In genomic region chr21:45472445-45473365, GRCh38 we compare ENCODE assay signal across 24 cellular contexts.
DNase-seq lines count a peak whose midpoint lies in the region; ATAC-seq, FAIRE-seq and TF ChIP-seq lines count a peak whose summit lies in the region.
"Had no signal": no experiment of that assay in that cellular context is flagged by ENCODE, and none has a peak within 500 bp of the region (broad histone marks: within the 10 kb centered on the region; RNA-seq: fewer than 3 reads in every experiment).

No MANE protein-coding gene starts in this region.

- TF ChIP-seq CTCF in Peyer's patch (IDR thresholded peaks at IDR 0.05) (no peak), kidney (IDR thresholded peaks at IDR 0.05; ENCODE audit: borderline replicate concordance, extremely low read depth, insufficient read depth) (no peak), smooth muscle cell (IDR thresholded peaks at IDR 0.05; ENCODE audit: borderline replicate concordance, insufficient read depth, poor library complexity, severe bottlenecking) (no peak), BE2C (IDR thresholded peaks at IDR 0.05; ENCODE audit: low read depth, low read length) (no peak)

- H3K9me3 ChIP-seq in BLaER1 (no peaks in the 10 kb centered on the region), Peyer's patch (no peaks in the 10 kb centered on the region), kidney (ENCODE audit: control insufficient read depth in 1 of 2, low read length in 2 of 2) (no peaks in the 10 kb centered on the region), smooth muscle cell (replicated peaks; ENCODE audit: low read depth) (no peaks in the 10 kb centered on the region), BE2C (no peaks in the 10 kb centered on the region)
- H3K9me3 ChIP-seq: adrenal gland, psoas muscle had no signal

- peak overlapping the region; percentile 83 for H3K4me2 ChIP-seq in BLaER1
- no peak overlapping the region for H3K4me2 ChIP-seq in smooth muscle cell
- H3K4me2 ChIP-seq: KMS-11 had no signal

- ATAC-seq in SK-N-SH treated with all-trans-retinoic acid at 6 μM for 48 hours = no peak
- ATAC-seq: PC-3 had no signal

- WGBS in smooth muscle cell (ENCODE audit: low lambda C conversion rate) = 98% methylated on average over 42 of the region's 42 CpGs

- no peak overlapping the region for H2AFZ ChIP-seq in smooth muscle cell (ENCODE audit: low read depth)

- H3K36me3 ChIP-seq in BLaER1 (no peaks in the 10 kb centered on the region), Peyer's patch (peaks cover 0 to 6% (median 0%) of the 10 kb centered on the region in 3 donors), kidney (ENCODE audit: control insufficient read depth in 1 of 2, insufficient read depth in 2 of 2, low read length in 2 of 2) (peaks cover 9 to 16% of the 10 kb centered on the region in 2 donors), smooth muscle cell (ENCODE audit: low read depth) (no peaks in the 10 kb centered on the region), BE2C (no peaks in the 10 kb centered on the region)

- H3F3A ChIP-seq in smooth muscle cell (ENCODE audit: low read depth) = peaks cover 18% of the 10 kb centered on the region

- H3K79me2 ChIP-seq in smooth muscle cell (ENCODE audit: low read depth) = peaks cover 69% of the 10 kb centered on the region

- H3K27ac ChIP-seq in BLaER1 = no peak overlapping the region
- peak overlapping the region in 3 of 4 donors; percentile 65 to 87 (median 84) for H3K27ac ChIP-seq in Peyer's patch
- no peak overlapping the region for H3K27ac ChIP-seq in kidney (ENCODE audit: low read depth in 2 of 2, low read length in 2 of 2)
- H3K27ac ChIP-seq in smooth muscle cell (ENCODE audit: low read depth) = peak overlapping the region; percentile 66
- H3K27ac ChIP-seq: KMS-11 had no signal

- intact Hi-C loops in kidney (cut with DNase I) = no loop called here

- FAIRE-seq in kidney (lab: Jason Lieb, UNC) = no peak
- FAIRE-seq: keratinocyte had no signal

- H4K20me1 ChIP-seq in BLaER1 (no peaks in the 10 kb centered on the region), smooth muscle cell (ENCODE audit: low read depth) (peaks cover 100% of the 10 kb centered on the region)

- DNase-seq in Peyer's patch (no peak), kidney (peak; percentile 72), smooth muscle cell (lab: John Stamatoyannopoulos, UW; ENCODE audit: unreplicated experiment) (no peak), activated gamma-delta T cell treated with Interleukin-2 at 50 U/mL for 16 hours (no peak), GM03348 (ENCODE audit: low spot score) (no peak), BE2C (no peak)
- DNase-seq: activated B cell treated with CpG ODN at 0.5 μM for 24 hours; activated CD4-positive, alpha-beta T cell treated with anti-CD3 and anti-CD28 coated beads, Interleukin-2, amount 50 U/mL, for 48 hours; activated gamma-delta T cell; adrenal gland; CD4-positive, alpha-beta memory T cell; GF-D8; GM23248; midbrain; MV-4-11; NCI-H187; PC-3; stimulated activated CD4-positive, alpha-beta T cell treated with anti-CD3 and anti-CD28 coated beads, Interleukin-12 subunit alpha, Interleukin-12 subunit beta, amount 100 ng/mL, for 4 hours had no signal

- H3K4me3 ChIP-seq in BLaER1 (no peak overlapping the region), Peyer's patch (no peak overlapping the region), kidney (ENCODE audit: low read length in 2 of 2) (no peak overlapping the region), smooth muscle cell (no peak overlapping the region), BE2C (ENCODE audit: low read depth, low read length) (no peak overlapping the region)
- H3K4me3 ChIP-seq: adrenal gland, psoas muscle had no signal

- H3K9ac ChIP-seq in BLaER1 (no peak overlapping the region), kidney (ENCODE audit: low read length in 2 of 2) (no peak overlapping the region), smooth muscle cell (ENCODE audit: low read depth) (no peak overlapping the region)
- H3K9ac ChIP-seq: KMS-11 had no signal

- H3K27me3 ChIP-seq in BLaER1 (no peaks in the 10 kb centered on the region), Peyer's patch (no peaks in the 10 kb centered on the region), smooth muscle cell (ENCODE audit: low read depth) (no peaks in the 10 kb centered on the region), BE2C (no peaks in the 10 kb centered on the region)
- H3K27me3 ChIP-seq: adrenal gland, dorsolateral prefrontal cortex had no signal

- TF ChIP-seq POLR2A in Peyer's patch (IDR thresholded peaks at IDR 0.05) = no peak

- H3K4me1 ChIP-seq in BLaER1 (peaks cover 56% of the 10 kb centered on the region), Peyer's patch (peaks cover 2 to 32% (median 6%) of the 10 kb centered on the region in 4 donors), kidney (ENCODE audit: control insufficient read depth in 1 of 2, insufficient read depth in 1 of 2, low read depth in 1 of 2, low read length in 2 of 2) (peaks cover 23 to 33% of the 10 kb centered on the region in 2 donors), smooth muscle cell (ENCODE audit: low read depth) (peaks cover 12% of the 10 kb centered on the region), BE2C (peaks cover under 1% of the 10 kb centered on the region; the same call in 1 of the 2 replicates)
- H3K4me1 ChIP-seq: psoas muscle had no signal

TF ChIP-seq in SK-N-SH treated with all-trans-retinoic acid at 6 μM for 48 hours, 23 proteins besides CTCF, POLR2A, EP300 and RAD21:
- TF ChIP-seq, protein P1, sequence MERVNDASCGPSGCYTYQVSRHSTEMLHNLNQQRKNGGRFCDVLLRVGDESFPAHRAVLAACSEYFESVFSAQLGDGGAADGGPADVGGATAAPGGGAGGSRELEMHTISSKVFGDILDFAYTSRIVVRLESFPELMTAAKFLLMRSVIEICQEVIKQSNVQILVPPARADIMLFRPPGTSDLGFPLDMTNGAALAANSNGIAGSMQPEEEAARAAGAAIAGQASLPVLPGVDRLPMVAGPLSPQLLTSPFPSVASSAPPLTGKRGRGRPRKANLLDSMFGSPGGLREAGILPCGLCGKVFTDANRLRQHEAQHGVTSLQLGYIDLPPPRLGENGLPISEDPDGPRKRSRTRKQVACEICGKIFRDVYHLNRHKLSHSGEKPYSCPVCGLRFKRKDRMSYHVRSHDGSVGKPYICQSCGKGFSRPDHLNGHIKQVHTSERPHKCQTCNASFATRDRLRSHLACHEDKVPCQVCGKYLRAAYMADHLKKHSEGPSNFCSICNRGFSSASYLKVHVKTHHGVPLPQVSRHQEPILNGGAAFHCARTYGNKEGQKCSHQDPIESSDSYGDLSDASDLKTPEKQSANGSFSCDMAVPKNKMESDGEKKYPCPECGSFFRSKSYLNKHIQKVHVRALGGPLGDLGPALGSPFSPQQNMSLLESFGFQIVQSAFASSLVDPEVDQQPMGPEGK (CRISPR knock-in tag; IDR thresholded peaks at IDR 0.05; ENCODE audit: borderline replicate concordance) = no peak
- TF ChIP-seq SNAI2 (CRISPR knock-in tag; IDR thresholded peaks at IDR 0.05) = no peak
- no peak for TF ChIP-seq RARB (CRISPR knock-in tag; IDR thresholded peaks at IDR 0.05)

Comparison
In these comparisons a context has a peak if more than half of its experiments do, and no peak if none do; other contexts are left out.
1. H3K27ac ChIP-seq: peak in Peyer's patch (3 of 4) and smooth muscle cell (single experiment); none in BLaER1 (single experiment) and kidney (0 of 2).